Comparison of ENCODE assay signal across 2 cellular contexts in the genomic region with DNA sequence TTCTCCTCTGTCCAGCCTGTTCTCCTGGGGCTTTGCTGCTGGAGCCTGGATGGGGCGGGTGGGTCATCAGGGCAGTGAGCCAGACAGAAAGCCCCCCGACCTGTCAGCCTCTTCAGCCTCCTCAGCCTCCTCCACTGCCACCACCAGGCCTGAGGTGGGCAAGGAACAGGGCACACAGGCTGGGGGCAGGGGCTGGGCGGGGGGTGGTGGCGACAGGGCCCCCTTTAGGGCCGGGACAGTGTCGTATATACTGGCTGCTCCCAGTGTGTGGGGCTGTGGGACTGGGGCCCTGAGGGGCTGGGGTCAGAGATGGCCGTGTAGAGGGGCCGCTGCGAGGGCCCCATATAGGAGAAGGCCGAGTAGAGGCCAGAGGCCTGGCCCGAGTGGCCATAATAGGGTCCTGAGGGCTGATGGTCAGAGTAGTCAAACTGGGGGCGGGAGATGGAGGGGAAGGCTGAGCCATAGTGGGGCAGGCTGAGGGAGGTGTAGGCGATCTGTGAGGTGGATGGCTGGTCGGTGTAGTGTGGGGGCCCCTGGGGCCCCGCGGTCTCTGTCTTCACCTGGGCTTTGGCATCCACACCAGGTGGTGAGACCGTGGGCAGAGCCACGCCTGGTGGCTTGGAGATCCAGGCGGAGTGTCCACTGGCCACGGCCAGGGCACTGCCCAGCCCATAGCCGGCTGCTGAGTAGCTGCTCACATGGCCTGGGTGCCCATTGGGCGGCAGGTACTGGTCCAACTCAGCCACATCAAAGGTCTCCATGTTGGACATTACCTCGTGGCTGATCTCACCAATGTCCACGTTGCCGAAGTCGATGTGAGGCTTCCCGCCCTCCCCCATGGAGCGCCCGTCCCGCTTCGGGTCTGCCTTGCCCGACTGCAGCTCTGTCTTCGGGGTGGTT.
TF ChIP-seq lines count a peak whose summit lies in the region.

No MANE protein-coding gene starts in this region.

TF ChIP-seq in HEK293, 187 proteins besides CTCF, POLR2A, EP300 and RAD21:
- TF ChIP-seq ZNF837 (tag by site-specific recombination; IDR thresholded peaks at IDR 0.05) = no peak
- peak; percentile 59; the same call in 1 of the 2 replicates for TF ChIP-seq EGR2 (tag by site-specific recombination; IDR thresholded peaks at IDR 0.05; ENCODE audit: low read depth)

TF ChIP-seq in H1, 55 proteins besides CTCF, POLR2A, EP300 and RAD21:
- TF ChIP-seq HDAC2 (IDR thresholded peaks at IDR 0.05; ENCODE audit: borderline replicate concordance in 1 of 2, low read depth in 2 of 2, low read length in 2 of 2) = no peak
- TF ChIP-seq EGR1 (IDR thresholded peaks at IDR 0.05; ENCODE audit: borderline replicate concordance, low read depth, low read length) = no peak
TF ChIP-seq in H1: peak in this region for 0.
